Comparison of ENCODE assay signal across 11 cellular contexts in the genomic region with DNA sequence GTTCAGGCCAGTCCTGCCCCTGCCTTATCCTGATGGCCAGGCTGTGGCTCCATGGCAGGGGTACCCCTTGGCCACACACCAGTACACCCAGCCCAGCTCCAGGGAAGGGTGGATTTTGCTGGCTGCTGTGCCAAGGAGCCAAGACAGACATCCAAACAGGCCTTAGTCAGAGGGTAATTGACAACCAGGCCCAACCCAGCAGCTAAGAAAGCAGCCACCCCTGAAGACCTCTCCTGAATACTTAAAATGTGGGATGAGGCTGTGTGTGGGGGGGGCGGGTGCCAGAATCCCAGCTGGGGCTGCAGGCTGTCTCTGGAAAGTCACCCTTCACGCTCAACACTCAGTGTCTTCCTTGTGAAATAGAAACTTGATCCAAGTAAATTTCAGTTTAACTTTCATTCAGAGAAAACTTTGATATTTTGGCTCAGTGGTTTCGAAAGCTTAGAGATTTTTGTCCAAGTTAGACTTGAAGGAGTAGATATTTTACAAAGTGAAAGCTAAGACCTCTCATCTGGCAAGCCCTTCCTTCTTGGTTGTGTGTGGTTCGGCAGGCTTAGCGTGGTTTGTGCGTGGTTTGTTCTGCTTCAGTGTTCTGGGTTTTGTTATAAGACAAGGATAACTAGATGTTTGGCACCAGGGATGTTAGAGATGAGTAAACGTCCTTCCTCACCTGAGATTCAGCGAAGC. TPM values are rescaled to one million over a fixed set of nuclear protein-coding genes. Genes with fewer than 3 reads are reported as not detected.
DNase-seq lines count a peak whose midpoint lies in the region; ATAC-seq and TF ChIP-seq lines count a peak whose summit lies in the region.
"Had no signal": no experiment of that assay in that cellular context is flagged by ENCODE, and none has a peak within 500 bp of the region (broad histone marks: within the 10 kb centered on the region; RNA-seq: fewer than 3 reads in every experiment).

No MANE protein-coding gene starts in this region.

- H3K9me3 ChIP-seq in CD4-positive, alpha-beta memory T cell (ENCODE audit: control insufficient read depth in 1 of 2, low read length in 2 of 2) = no peaks in the 10 kb centered on the region
- H3K9me3 ChIP-seq in ovary = no peaks in the 10 kb centered on the region
- H3K9me3 ChIP-seq: neutrophil had no signal

- H3K27ac ChIP-seq in CD4-positive, alpha-beta memory T cell (ENCODE audit: low read depth, low read length) = no peak overlapping the region
- H3K27ac ChIP-seq in cingulate gyrus (ENCODE audit: low read depth, low read length) (peak overlapping the region; percentile 4), ovary (peak overlapping the region; percentile 59 to 68)
- H3K27ac ChIP-seq: neutrophil had no signal

- intact Hi-C loops in CD4-positive, alpha-beta memory T cell (cut with micrococcal nuclease) = no loop called here
- intact Hi-C loops in ovary (cut with DNase I) = no loop called here

- DNase-seq in CD4-positive, alpha-beta memory T cell = no peak
- DNase-seq in HuH-7 (ENCODE audit: low spot score) (peak; percentile 9), ovary (peak in 2 of 5 donors; percentile 37 to 52), ecto neural progenitor cell (ENCODE audit: low spot score) (no peak), GM19240 (ENCODE audit: insufficient read length, low spot score) (no peak), HFFc6 (no peak)
- DNase-seq: activated CD8-positive, alpha-beta memory T cell treated with anti-CD3 and anti-CD28 coated beads, Interleukin-2, amount 50 U/mL, for 48 hours; NCI-H2227 treated with DMSO at 0.1 percent for 48 hours had no signal

- H3K27me3 Mint-ChIP-seq in CD4-positive, alpha-beta memory T cell = peaks cover 34 to 43% of the 10 kb centered on the region in 2 donors
- peaks cover 19% of the 10 kb centered on the region for H3K27me3 Mint-ChIP-seq in HFFc6 (ENCODE audit: insufficient read depth)

- TF ChIP-seq CTCF in ovary (IDR thresholded peaks at IDR 0.05) (no peak), HFFc6 (IDR thresholded peaks at IDR 0.05) (no peak)

- H3K36me3 ChIP-seq in CD4-positive, alpha-beta memory T cell (ENCODE audit: insufficient read depth, low read length) = no peaks in the 10 kb centered on the region
- H3K36me3 ChIP-seq in ovary = no peaks in the 10 kb centered on the region
- H3K36me3 ChIP-seq: neutrophil had no signal

- ATAC-seq in HG02798 (IDR thresholded peaks at IDR 0.05; ENCODE audit: poor library complexity, unreplicated experiment) = no peak

- peaks cover 0 to 2% (median 0%) of the 10 kb centered on the region in 8 donors for H3K9me3 Mint-ChIP-seq in CD4-positive, alpha-beta memory T cell
- H3K9me3 Mint-ChIP-seq in HFFc6 = no peaks in the 10 kb centered on the region

- H3K4me1 ChIP-seq in CD4-positive, alpha-beta memory T cell (ENCODE audit: insufficient read depth, low read length) = peaks cover 14% of the 10 kb centered on the region
- peaks cover 20% of the 10 kb centered on the region for H3K4me1 ChIP-seq in ovary (ENCODE audit: insufficient read depth)

- TF ChIP-seq POLR2A in ovary (IDR thresholded peaks at IDR 0.05) = no peak

- H3K4me3 ChIP-seq in CD4-positive, alpha-beta memory T cell (ENCODE audit: low read length in 2 of 2) = no peak overlapping the region
- H3K4me3 ChIP-seq in ovary = peak overlapping the region; percentile 21

- CTCF ChIA-PET in CD4-positive, alpha-beta memory T cell (lab: Charles Lee; ENCODE audit: partially characterized antibody) = interaction anchor here (1.0 kb wide), 1 partner anchor 10 kb away, joined by 4 read pairs; no protein-coding TSS in a partner anchor

- H3K4me1 Mint-ChIP-seq in CD4-positive, alpha-beta memory T cell = peaks cover 21 to 33% (median 27%) of the 10 kb centered on the region in 4 donors
- peaks cover 33% of the 10 kb centered on the region for H3K4me1 Mint-ChIP-seq in HFFc6 (ENCODE audit: low read depth)

- WGBS in ovary, 3 donors = 12 to 29% (median 23%) methylated on average over 8 of the region's 8 CpGs

- H3K36me3 Mint-ChIP-seq in CD4-positive, alpha-beta memory T cell = no peaks in the 10 kb centered on the region
- H3K36me3 Mint-ChIP-seq in HFFc6 (ENCODE audit: low read depth) = no peaks in the 10 kb centered on the region

- peaks cover 13% of the 10 kb centered on the region for H3K27me3 ChIP-seq in CD4-positive, alpha-beta memory T cell (ENCODE audit: insufficient read depth, low read length)
- no peaks in the 10 kb centered on the region for H3K27me3 ChIP-seq in ovary

- peak overlapping the region in 5 of 8 donors; percentile 50 to 72 (median 62) for H3K4me3 Mint-ChIP-seq in CD4-positive, alpha-beta memory T cell
- no peak overlapping the region for H3K4me3 Mint-ChIP-seq in HFFc6

- TF ChIP-seq EP300 in ovary (IDR thresholded peaks at IDR 0.05) = no peak

- POLR2A ChIA-PET in CD4-positive, alpha-beta memory T cell (lab: Charles Lee; ENCODE audit: partially characterized antibody) = no interaction called here

- H3K27ac Mint-ChIP-seq in CD4-positive, alpha-beta memory T cell = no peak overlapping the region
- H3K27ac Mint-ChIP-seq in HFFc6 = no peak overlapping the region

RNA-seq across cellular contexts. Expression of a gene that starts 5.1 kb away (rescaled TPM):
- total RNA-seq in CD4-positive, alpha-beta memory T cell = under 1 TPM; 0.11 to 0.17 TPM
- under 1 TPM; 0.32 to 0.50 TPM for polyA plus RNA-seq in CD4-positive, alpha-beta memory T cell
- 10 to 100 TPM in 6 of 7 donors, 1 to 10 TPM in 1; 4.6 to 35.4 (median 19.6) TPM for total RNA-seq in ovary
- polyA plus RNA-seq in ovary = 10 to 100 TPM in 1 of 2 donors, 1 to 10 TPM in 1; 9.3 to 18.3 TPM
- 1 to 10 TPM; 1.5 to 3.0 (median 2.3) TPM for total RNA-seq in HFFc6 (2021; fragmentation: NEBNext Ultra II Directional; extraction: Animal tissue kit (Norgen Biotek cat#: 25700))
